Comparison of ENCODE assay signal across 4 cellular contexts in the genomic region with DNA sequence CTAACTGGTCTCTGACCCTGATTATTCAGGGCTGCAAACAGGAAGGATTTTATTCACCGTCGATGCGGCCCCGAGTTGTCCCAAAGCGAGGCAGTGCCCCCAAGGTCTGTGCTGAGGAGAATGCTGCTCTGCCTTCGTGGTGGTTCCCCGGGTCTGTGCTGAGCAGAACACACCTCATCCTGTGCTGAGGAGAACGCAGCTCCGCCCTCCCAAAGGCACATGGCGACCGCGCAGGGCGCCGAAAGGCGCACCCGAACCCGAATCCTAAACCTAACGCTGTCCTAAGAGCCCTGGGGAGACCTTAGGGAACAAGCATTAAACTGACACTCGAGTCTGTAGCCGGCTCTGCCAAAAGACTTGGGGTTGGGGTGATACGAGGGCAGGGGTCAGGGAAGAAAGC.
A peak's percentile ranks its signal among the peaks of the same experiment; 100 is the strongest.
DNase-seq lines count a peak whose midpoint lies in the region; ATAC-seq, FAIRE-seq and TF ChIP-seq lines count a peak whose summit lies in the region.
"Not testable (repeated sequence)": the region's sequence is repeated elsewhere in the genome, so short reads cannot be mapped to it uniquely, and the experiment has no call there.

No MANE protein-coding gene starts in this region.

- not testable (repeated sequence) for H3K36me3 ChIP-seq in K562 (ENCODE audit: control insufficient read depth, insufficient read depth, low read length); osteoblast (ENCODE audit: insufficient read depth, low read length)

- not testable (repeated sequence) for TF ChIP-seq EP300 in K562 (IDR thresholded peaks at IDR 0.05; ENCODE audit: low read length)

- not testable (repeated sequence) for H3K9me1 ChIP-seq in K562 (ENCODE audit: control insufficient read depth, insufficient read depth, low read length)

- H3K9me3 ChIP-seq in K562 (replicated peaks; ENCODE audit: control insufficient read depth, insufficient read depth, low read depth, low read length); osteoblast (ENCODE audit: low read depth, low read length): not testable (repeated sequence)

- not testable (repeated sequence) for H3K27ac ChIP-seq in K562 (ENCODE audit: extremely low read depth, low read depth, low read length); osteoblast (ENCODE audit: low read depth, low read length)

- H3K9ac ChIP-seq in K562 (ENCODE audit: insufficient read depth in 1 of 2, low read depth in 2 of 2, low read length in 2 of 2): not testable (repeated sequence)

- not testable (repeated sequence) for H3K27me3 Mint-ChIP-seq in activated CD4-positive, alpha-beta T cell treated with anti-CD3 and anti-CD28 coated beads, Interleukin-2, amount 10 ng/mL, durations not matched to agents 24 days and 14 days

- ATAC-seq in K562: not testable (repeated sequence)

- not testable (repeated sequence) for H3K27me3 ChIP-seq in K562 (ENCODE audit: control insufficient read depth in 2 of 2, insufficient read depth in 2 of 2, low read length in 2 of 2); osteoblast (ENCODE audit: insufficient read depth, low read length)

- peak; percentile 3 for DNase-seq in SK-MEL-5 (ENCODE audit: low read depth, low spot score)
- DNase-seq in activated CD4-positive, alpha-beta T cell treated with anti-CD3 and anti-CD28 coated beads, Interleukin-2, amount 10 ng/mL, durations not matched to agents 24 days and 14 days: peak; percentile 37
- not testable (repeated sequence) for DNase-seq in K562 (ENCODE audit: extremely low read depth in 1 of 4, low spot score in 3 of 4)
- peak; percentile 13 for DNase-seq in osteoblast (ENCODE audit: insufficient read length, low spot score, missing footprints)

- not testable (repeated sequence) for H3K79me2 ChIP-seq in K562 (ENCODE audit: control insufficient read depth, insufficient read depth, low read length); osteoblast (ENCODE audit: insufficient read depth, low read length)

- H3K4me2 ChIP-seq in K562 (ENCODE audit: insufficient read depth, low read length); osteoblast (ENCODE audit: insufficient read depth, low read length): not testable (repeated sequence)

- not testable (repeated sequence) for H3K4me3 Mint-ChIP-seq in activated CD4-positive, alpha-beta T cell treated with anti-CD3 and anti-CD28 coated beads, Interleukin-2, amount 10 ng/mL, durations not matched to agents 24 days and 14 days

- not testable (repeated sequence) for TF ChIP-seq CTCF in K562 (IDR thresholded peaks at IDR 0.05 in 2 of 3, conservative IDR thresholded peaks at IDR 0.05 in 1 of 3; ENCODE audit: insufficient read depth in 2 of 3, low read depth in 1 of 3, low read length in 3 of 3); osteoblast (IDR thresholded peaks at IDR 0.05; ENCODE audit: extremely low read depth, low read depth, low read length)

- BruUV-seq in K562 (replicated peaks; lab: Mats Ljungman, UMichigan): not testable (repeated sequence)

- POLR2A ChIA-PET in K562 (lab: Yijun Ruan, JAX): not testable (repeated sequence)

- not testable (repeated sequence) for H3K4me1 Mint-ChIP-seq in activated CD4-positive, alpha-beta T cell treated with anti-CD3 and anti-CD28 coated beads, Interleukin-2, amount 10 ng/mL, durations not matched to agents 24 days and 14 days

- intact Hi-C loops in activated CD4-positive, alpha-beta T cell treated with anti-CD3 and anti-CD28 coated beads, Interleukin-2, amount 10 ng/mL, durations not matched to agents 24 days and 14 days (cut with micrococcal nuclease); K562 (cut with micrococcal nuclease): not testable (repeated sequence)

- not testable (repeated sequence) for H4K20me1 ChIP-seq in K562 (replicated peaks; ENCODE audit: control insufficient read depth, insufficient read depth, low read length); osteoblast (ENCODE audit: insufficient read depth, low read length)

- H3K9me3 Mint-ChIP-seq in activated CD4-positive, alpha-beta T cell treated with anti-CD3 and anti-CD28 coated beads, Interleukin-2, amount 10 ng/mL, durations not matched to agents 24 days and 14 days: not testable (repeated sequence)

- not testable (repeated sequence) for TF ChIP-seq POLR2A in K562 (conservative IDR thresholded peaks at IDR 0.05)

- TF ChIP-seq RAD21 in K562 (CRISPR knock-in tag; conservative IDR thresholded peaks at IDR 0.05 in 1 of 2, IDR thresholded peaks at IDR 0.05 in 1 of 2): not testable (repeated sequence)

- H2AFZ ChIP-seq in K562 (ENCODE audit: low read depth, low read length): 0 out of 2 replicates have a peak overlapping the region, but pooled peaks have one; percentile 45
- H2AFZ ChIP-seq in osteoblast (ENCODE audit: low read length): not testable (repeated sequence)

- not testable (repeated sequence) for H3K4me1 ChIP-seq in K562 (replicated peaks in 1 of 2; ENCODE audit: control insufficient read depth in 2 of 2, insufficient read depth in 2 of 2, low read length in 2 of 2); osteoblast (ENCODE audit: insufficient read depth, low read length)

- H3K4me3 ChIP-seq in K562; osteoblast (ENCODE audit: insufficient read depth, low read length): not testable (repeated sequence)

- FAIRE-seq in K562 (lab: Jason Lieb, UNC): not testable (repeated sequence)

- 1% methylated on average over 14 of the region's 21 CpGs for WGBS in K562 (ENCODE audit: insufficient coverage, low coverage, missing lambda C conversion rate)

- not testable (repeated sequence) for H3K27ac Mint-ChIP-seq in activated CD4-positive, alpha-beta T cell treated with anti-CD3 and anti-CD28 coated beads, Interleukin-2, amount 10 ng/mL, durations not matched to agents 24 days and 14 days

- CTCF ChIA-PET in K562 (lab: Yijun Ruan, JAX; ENCODE audit: low intra/inter-chr PET ratio): not testable (repeated sequence)

- in situ Hi-C loops in SK-MEL-5 (cut with HindIII; ENCODE audit: low pct_unique_long_range_greater_than_20kb, low sequenced_read_pairs); K562 (cut with MboI): not testable (repeated sequence)

- H3K36me3 Mint-ChIP-seq in activated CD4-positive, alpha-beta T cell treated with anti-CD3 and anti-CD28 coated beads, Interleukin-2, amount 10 ng/mL, durations not matched to agents 24 days and 14 days (ENCODE audit: low read depth): not testable (repeated sequence)

TF ChIP-seq in K562, 482 proteins besides CTCF, POLR2A, EP300 and RAD21:
- TF ChIP-seq, protein P1, sequence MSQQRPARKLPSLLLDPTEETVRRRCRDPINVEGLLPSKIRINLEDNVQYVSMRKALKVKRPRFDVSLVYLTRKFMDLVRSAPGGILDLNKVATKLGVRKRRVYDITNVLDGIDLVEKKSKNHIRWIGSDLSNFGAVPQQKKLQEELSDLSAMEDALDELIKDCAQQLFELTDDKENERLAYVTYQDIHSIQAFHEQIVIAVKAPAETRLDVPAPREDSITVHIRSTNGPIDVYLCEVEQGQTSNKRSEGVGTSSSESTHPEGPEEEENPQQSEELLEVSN (IDR thresholded peaks at IDR 0.05; ENCODE audit: borderline replicate concordance in 1 of 2, extremely low read depth in 1 of 2, insufficient read depth in 1 of 2, insufficient read length in 1 of 2, low read depth in 1 of 2, low read length in 1 of 2, poor library complexity in 1 of 2, severe bottlenecking in 1 of 2): peak in 1 of 2 experiments; percentile 64
